ENCODE assay signal across 13 cellular contexts in the genomic region with DNA sequence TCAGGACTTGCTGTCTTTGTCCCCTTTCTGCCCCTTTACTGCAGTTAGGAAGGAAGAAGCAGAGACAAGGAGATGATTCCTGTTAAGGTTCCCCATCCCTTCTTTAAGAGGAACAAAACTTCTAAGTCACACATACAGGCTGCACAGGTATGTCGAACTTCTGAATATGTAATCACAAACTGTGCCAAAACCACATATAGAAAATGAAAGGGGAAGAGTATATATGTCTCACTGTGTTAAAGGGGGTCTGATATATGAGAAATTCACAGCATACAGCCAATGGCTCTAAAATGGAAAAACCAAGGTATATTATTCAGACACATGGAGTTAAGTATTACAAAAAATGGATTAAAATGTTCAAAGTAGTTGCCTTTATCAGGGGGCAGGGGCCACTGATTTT. TPM values are rescaled to one million over a fixed set of nuclear protein-coding genes. Genes with fewer than 3 reads are reported as not detected.
DNase-seq lines count a peak whose midpoint lies in the region; ATAC-seq, FAIRE-seq and TF ChIP-seq lines count a peak whose summit lies in the region.
"Had no signal": no experiment of that assay in that cellular context is flagged by ENCODE, and none has a peak within 500 bp of the region (broad histone marks: within the 10 kb centered on the region; RNA-seq: fewer than 3 reads in every experiment).

No MANE protein-coding gene starts in this region.

- no peak overlapping the region for H3K4me3 Mint-ChIP-seq in activated CD4-positive, alpha-beta T cell treated with anti-CD3 and anti-CD28 coated beads, Interleukin-2, amount 10 ng/mL, durations not matched to agents 24 days and 14 days

- no peaks in the 10 kb centered on the region for H3K27me3 Mint-ChIP-seq in activated CD4-positive, alpha-beta T cell treated with anti-CD3 and anti-CD28 coated beads, Interleukin-2, amount 10 ng/mL, durations not matched to agents 24 days and 14 days

- DNase-seq in GM12892 (ENCODE audit: insufficient read length) (no peak), superior temporal gyrus (ENCODE audit: extremely low spot score) (no peak), SKM-1 (lab: John Stamatoyannopoulos, UW; ENCODE audit: unreplicated experiment) (no peak), DMS79 (lab: John Stamatoyannopoulos, UW) (no peak)
- no peak for DNase-seq in activated CD4-positive, alpha-beta T cell treated with anti-CD3 and anti-CD28 coated beads, Interleukin-2, amount 10 ng/mL, durations not matched to agents 24 days and 14 days
- DNase-seq: activated CD4-positive, alpha-beta T cell treated with anti-CD3 and anti-CD28 coated beads, Interleukin-2, amount 50 U/mL, for 48 hours; heart right ventricle; Kasumi-1; NCI-H2171 treated with DMSO at 0.1 percent for 48 hours; psoas muscle had no signal

- peak; percentile 81 for FAIRE-seq in GM12892 (lab: Jason Lieb, UNC)

- peaks cover 39% of the 10 kb centered on the region for H3K36me3 Mint-ChIP-seq in activated CD4-positive, alpha-beta T cell treated with anti-CD3 and anti-CD28 coated beads, Interleukin-2, amount 10 ng/mL, durations not matched to agents 24 days and 14 days (ENCODE audit: low read depth)

- H3K27ac Mint-ChIP-seq in activated CD4-positive, alpha-beta T cell treated with anti-CD3 and anti-CD28 coated beads, Interleukin-2, amount 10 ng/mL, durations not matched to agents 24 days and 14 days, result no peak overlapping the region

- TF ChIP-seq POLR2A in GM12892 (IDR thresholded peaks at IDR 0.05; ENCODE audit: low read depth, low read length), result no peak

- no peaks in the 10 kb centered on the region for H3K9me3 Mint-ChIP-seq in activated CD4-positive, alpha-beta T cell treated with anti-CD3 and anti-CD28 coated beads, Interleukin-2, amount 10 ng/mL, durations not matched to agents 24 days and 14 days

- peak; percentile 91 for ATAC-seq in GM19372 (IDR thresholded peaks at IDR 0.05; ENCODE audit: low read depth, unreplicated experiment)
- ATAC-seq in HG02759 (IDR thresholded peaks at IDR 0.05; ENCODE audit: unreplicated experiment), result peak; percentile 83
- peak; percentile 88 for ATAC-seq in HG03457 (IDR thresholded peaks at IDR 0.05; ENCODE audit: unreplicated experiment)
- ATAC-seq: heart right ventricle, psoas muscle had no signal

- intact Hi-C loops in activated CD4-positive, alpha-beta T cell treated with anti-CD3 and anti-CD28 coated beads, Interleukin-2, amount 10 ng/mL, durations not matched to agents 24 days and 14 days (cut with micrococcal nuclease), result no loop called here

- H3K4me1 Mint-ChIP-seq in activated CD4-positive, alpha-beta T cell treated with anti-CD3 and anti-CD28 coated beads, Interleukin-2, amount 10 ng/mL, durations not matched to agents 24 days and 14 days, result peaks cover 18% of the 10 kb centered on the region

RNA-seq across cellular contexts. Expression of a gene that starts 11.7 kb away (rescaled TPM):
- 33.4 TPM for polyA plus RNA-seq in GM12892 (2012; ENCODE audit: missing spikeins)
- total RNA-seq in activated CD4-positive, alpha-beta T cell treated with anti-CD3 and anti-CD28 coated beads, Interleukin-2, amount 10 ng/mL, durations not matched to agents 24 days and 14 days, result 56.6 and 59.3 TPM in 2 replicates

RNA-seq across cellular contexts. Expression of a gene that starts 17.3 kb away (rescaled TPM):
- 91.6 TPM for polyA plus RNA-seq in GM12892 (2012; ENCODE audit: missing spikeins)
- 27.0 and 27.3 TPM in 2 replicates for total RNA-seq in activated CD4-positive, alpha-beta T cell treated with anti-CD3 and anti-CD28 coated beads, Interleukin-2, amount 10 ng/mL, durations not matched to agents 24 days and 14 days

RNA-seq across cellular contexts. Expression of a gene that starts 49.0 kb away (rescaled TPM):
- 32.2 TPM for polyA plus RNA-seq in GM12892 (2012; ENCODE audit: missing spikeins)
- total RNA-seq in activated CD4-positive, alpha-beta T cell treated with anti-CD3 and anti-CD28 coated beads, Interleukin-2, amount 10 ng/mL, durations not matched to agents 24 days and 14 days, result 1.7 and 1.9 TPM in 2 replicates
